ENCODE assay signal across 8 cellular contexts in the genomic region with DNA sequence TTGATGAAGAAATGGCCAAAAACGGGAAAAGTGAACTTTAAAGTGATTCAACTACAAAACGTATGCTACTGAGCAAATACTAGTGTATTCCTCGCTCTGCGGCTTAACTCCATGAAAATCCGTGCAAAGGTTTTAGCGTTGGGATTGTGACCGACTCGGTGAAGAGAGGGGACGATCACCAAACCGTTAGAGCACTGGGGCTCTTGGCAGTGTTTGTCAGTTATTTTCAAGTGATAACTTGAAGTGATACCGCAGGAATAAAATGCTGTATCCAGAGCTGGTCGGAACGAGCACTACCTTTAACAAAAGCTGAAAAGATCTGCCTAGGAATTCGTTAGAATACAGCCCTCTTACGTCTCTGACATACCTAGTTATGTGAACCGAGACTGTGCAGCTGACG. TPM values are rescaled to one million over a fixed set of nuclear protein-coding genes. Genes with fewer than 3 reads are reported as not detected.
A peak's percentile ranks its signal among the peaks of the same experiment; 100 is the strongest.
DNase-seq lines count a peak whose midpoint lies in the region; ATAC-seq and TF ChIP-seq lines count a peak whose summit lies in the region.

No MANE protein-coding gene starts in this region.

- H3K79me2 ChIP-seq in fibroblast of lung (ENCODE audit: control insufficient read depth, insufficient read depth, low read length), result peaks cover 39% of the 10 kb centered on the region

- no peak for TF ChIP-seq CTCF in fibroblast of lung (conservative IDR thresholded peaks at IDR 0.05 in 1 of 2, IDR thresholded peaks at IDR 0.05 in 1 of 2; ENCODE audit: low read depth in 1 of 2, low read length in 2 of 2)
- no peak for TF ChIP-seq CTCF in sigmoid colon (IDR thresholded peaks at IDR 0.05)

- peak overlapping the region; percentile 91 for H3K9ac ChIP-seq in fibroblast of lung (ENCODE audit: insufficient read depth, low read length)

- no peak for TF ChIP-seq EP300 in sigmoid colon (IDR thresholded peaks at IDR 0.05)

- H3K9me3 ChIP-seq in SJCRH30 (replicated peaks) (no peaks in the 10 kb centered on the region), fibroblast of lung (ENCODE audit: control insufficient read depth, insufficient read depth, low read depth, low read length) (no peaks in the 10 kb centered on the region), sigmoid colon (no peaks in the 10 kb centered on the region)

- peak overlapping the region; percentile 94 to 100 for H3K4me3 Mint-ChIP-seq in activated T-cell treated with anti-CD3 and anti-CD28 coated beads, Interleukin-2, amount 50 U/mL, for 72 hours

- intact Hi-C loops in sigmoid colon (cut with DNase I), result no loop called here

- H3K9me3 Mint-ChIP-seq in activated T-cell treated with anti-CD3 and anti-CD28 coated beads, Interleukin-2, amount 50 U/mL, for 72 hours, result no peaks in the 10 kb centered on the region

- H3K27ac ChIP-seq in SJCRH30 (peak overlapping the region; percentile 96), fibroblast of lung (ENCODE audit: insufficient read depth, low read length) (peak overlapping the region; percentile 92), sigmoid colon (peak overlapping the region; percentile 97 to 99 (median 98))

- H3K27me3 ChIP-seq in SJCRH30 (no peaks in the 10 kb centered on the region), fibroblast of lung (ENCODE audit: control insufficient read depth, insufficient read depth, low read length) (no peaks in the 10 kb centered on the region), sigmoid colon (no peaks in the 10 kb centered on the region)

- ATAC-seq in activated T-cell treated with anti-CD3 and anti-CD28 coated beads, Interleukin-2, amount 50 U/mL, for 72 hours (replicated peaks in 1 of 2), result peak in 1 of 2 donors; percentile 9
- ATAC-seq in GM19328 (IDR thresholded peaks at IDR 0.05; ENCODE audit: unreplicated experiment), result no peak

- H3K27me3 Mint-ChIP-seq in activated T-cell treated with anti-CD3 and anti-CD28 coated beads, Interleukin-2, amount 50 U/mL, for 72 hours (ENCODE audit: low read depth), result no peaks in the 10 kb centered on the region

- 1 to 2% methylated on average over 17 of the region's 17 CpGs for WGBS in sigmoid colon, 2 donors

- H3K36me3 ChIP-seq in SJCRH30, result no peaks in the 10 kb centered on the region
- no peaks in the 10 kb centered on the region for H3K36me3 ChIP-seq in fibroblast of lung (ENCODE audit: control insufficient read depth, insufficient read depth, low read length)
- H3K36me3 ChIP-seq in sigmoid colon, result no peaks in the 10 kb centered on the region

- H3K36me3 Mint-ChIP-seq in activated T-cell treated with anti-CD3 and anti-CD28 coated beads, Interleukin-2, amount 50 U/mL, for 72 hours (ENCODE audit: insufficient read depth in 2 of 2), result peaks cover 0 to 2% of the 10 kb centered on the region in 2 donors

- H3K27ac Mint-ChIP-seq in activated T-cell treated with anti-CD3 and anti-CD28 coated beads, Interleukin-2, amount 50 U/mL, for 72 hours, result peak overlapping the region; percentile 96

- peak overlapping the region; percentile 80 for H3K4me3 ChIP-seq in SJCRH30
- peak overlapping the region; percentile 76 to 86 (median 84) for H3K4me3 ChIP-seq in fibroblast of lung (replicated peaks in 1 of 4; ENCODE audit: control extremely low read depth in 1 of 4, insufficient read depth in 1 of 4, low read depth in 3 of 4, low read length in 4 of 4)
- H3K4me3 ChIP-seq in sigmoid colon, result peak overlapping the region; percentile 64 to 98 (median 88)

- peaks cover 34% of the 10 kb centered on the region for H3K4me1 Mint-ChIP-seq in activated T-cell treated with anti-CD3 and anti-CD28 coated beads, Interleukin-2, amount 50 U/mL, for 72 hours (ENCODE audit: low read depth)

- TF ChIP-seq POLR2A in sigmoid colon (IDR thresholded peaks at IDR 0.05), result no peak

- peak in 1 of 2 donors; percentile 6 for DNase-seq in activated T-cell treated with anti-CD3 and anti-CD28 coated beads, Interleukin-2, amount 50 U/mL, for 72 hours
- DNase-seq in activated T-cell treated with anti-CD3 and anti-CD28 coated beads, Interleukin-2, amount 50 U/mL, for 48 hours, result no peak
- DNase-seq in SJCRH30 (peak in 1 of 2 experiments; percentile 11), fibroblast of lung (ENCODE audit: low read depth in 2 of 2) (no peak), sigmoid colon (no peak), dedifferentiated amniotic fluid mesenchymal stem cell (ENCODE audit: extremely low spot score) (no peak), NCI-H2196 (lab: John Stamatoyannopoulos, UW; ENCODE audit: unreplicated experiment) (no peak)

- H3K4me2 ChIP-seq in fibroblast of lung (ENCODE audit: extremely low read depth, insufficient read depth, low read length), result peak overlapping the region; percentile 61

- H2AFZ ChIP-seq in fibroblast of lung (ENCODE audit: low read length), result peak overlapping the region; percentile 91

- no peaks in the 10 kb centered on the region for H4K20me1 ChIP-seq in fibroblast of lung (ENCODE audit: control insufficient read depth, extremely low read depth, insufficient read depth, low read length)

- H3K4me1 ChIP-seq in SJCRH30, result peaks cover 8% of the 10 kb centered on the region
- H3K4me1 ChIP-seq in fibroblast of lung (ENCODE audit: control insufficient read depth, extremely low read depth, insufficient read depth, low read length), result no peaks in the 10 kb centered on the region
- H3K4me1 ChIP-seq in sigmoid colon, result peaks cover 0 to 25% (median 17%) of the 10 kb centered on the region in 4 donors

RNA-seq across cellular contexts. Expression of a gene that starts 0.8 kb away (rescaled TPM):
- total RNA-seq in activated T-cell treated with anti-CD3 and anti-CD28 coated beads, Interleukin-2, amount 50 U/mL, for 72 hours, result 10 to 100 TPM; 13.1 to 20.0 TPM
- 10.8 TPM in 2 replicates for total RNA-seq in SJCRH30 (2014; rRNA removed; shearing (Covaris generic))
- total RNA-seq in fibroblast of lung, result 12.4 and 14.4 TPM in 2 replicates
- polyA plus RNA-seq in fibroblast of lung, result 6.3 and 6.8 TPM in 2 replicates
- 5.7 and 5.9 TPM in 2 replicates for polyA plus RNA-seq in fibroblast of lung (2012)
- 1.8 and 3.2 TPM in 2 replicates for polyA minus RNA-seq in fibroblast of lung (ENCODE audit: low replicate concordance)
- 10 to 100 TPM in 2 of 4 donors, 1 to 10 TPM in 2; 9.6 to 13.8 (median 10.6) TPM for total RNA-seq in sigmoid colon
- polyA plus RNA-seq in sigmoid colon, result 1 to 10 TPM; 5.4 to 7.6 (median 6.2) TPM
